Comparison of ENCODE assay signal across 14 cellular contexts in genomic region chr1:184709418-184709817, GRCh38. TPM values are rescaled to one million over a fixed set of nuclear protein-coding genes. Genes with fewer than 3 reads are reported as not detected.
DNase-seq lines count a peak whose midpoint lies in the region; ATAC-seq and TF ChIP-seq lines count a peak whose summit lies in the region.
"Had no signal": no experiment of that assay in that cellular context is flagged by ENCODE, and none has a peak within 500 bp of the region (broad histone marks: within the 10 kb centered on the region; RNA-seq: fewer than 3 reads in every experiment).

No MANE protein-coding gene starts in this region.

- no peak overlapping the region for H3K4me3 ChIP-seq in CD4-positive, CD25-positive, alpha-beta regulatory T cell (ENCODE audit: low read depth, low read length)
- H3K4me3 ChIP-seq in CD8-positive, alpha-beta T cell (ENCODE audit: low read depth, low read length): no peak overlapping the region
- no peak overlapping the region for H3K4me3 ChIP-seq in mucosa of descending colon
- H3K4me3 ChIP-seq: GM12878, GM23248 had no signal

- POLR2A ChIA-PET in CD8-positive, alpha-beta T cell (lab: Charles Lee): no interaction called here

- H3K4me1 ChIP-seq in CD4-positive, CD25-positive, alpha-beta regulatory T cell (ENCODE audit: control insufficient read depth, insufficient read depth, low read length, poor library complexity, severe bottlenecking): no peaks in the 10 kb centered on the region
- no peaks in the 10 kb centered on the region for H3K4me1 ChIP-seq in CD8-positive, alpha-beta T cell (ENCODE audit: insufficient read depth, low read length)
- H3K4me1 ChIP-seq in mucosa of descending colon (ENCODE audit: low read depth): no peaks in the 10 kb centered on the region
- H3K4me1 ChIP-seq: BE2C had no signal

- TF ChIP-seq CTCF in CD8-positive, alpha-beta T cell (IDR thresholded peaks at IDR 0.05): no peak
- TF ChIP-seq CTCF in mucosa of descending colon (IDR thresholded peaks at IDR 0.05) (no peak), natural killer cell (IDR thresholded peaks at IDR 0.05) (no peak)

- H3K4me1 Mint-ChIP-seq in CD4-positive, CD25-positive, alpha-beta regulatory T cell: peaks cover 0 to 23% (median 4%) of the 10 kb centered on the region in 4 donors
- peaks cover 2% of the 10 kb centered on the region for H3K4me1 Mint-ChIP-seq in CD8-positive, alpha-beta T cell (ENCODE audit: low read depth)
- H3K4me1 Mint-ChIP-seq in activated T-helper 17 cell treated with anti-CD3 and anti-CD28 coated beads, Interleukin-2, amount 50 U/mL, for 72 hours: no peaks in the 10 kb centered on the region
- H3K4me1 Mint-ChIP-seq in natural killer cell: no peaks in the 10 kb centered on the region

- ATAC-seq in CD4-positive, CD25-positive, alpha-beta regulatory T cell (ENCODE audit: low read depth in 2 of 2): no peak
- ATAC-seq in CD8-positive, alpha-beta T cell: no peak
- no peak for ATAC-seq in activated T-helper 17 cell treated with anti-CD3 and anti-CD28 coated beads, Interleukin-2, amount 50 U/mL, for 72 hours (replicated peaks)
- ATAC-seq in mucosa of descending colon (peak; percentile 39), natural killer cell (no peak)
- ATAC-seq: GM12878, HCT116 had no signal

- H3K27me3 Mint-ChIP-seq in CD4-positive, CD25-positive, alpha-beta regulatory T cell: no peaks in the 10 kb centered on the region
- H3K27me3 Mint-ChIP-seq in CD8-positive, alpha-beta T cell (ENCODE audit: low read depth): no peaks in the 10 kb centered on the region
- no peaks in the 10 kb centered on the region for H3K27me3 Mint-ChIP-seq in activated T-helper 17 cell treated with anti-CD3 and anti-CD28 coated beads, Interleukin-2, amount 50 U/mL, for 72 hours
- H3K27me3 Mint-ChIP-seq in natural killer cell (ENCODE audit: low read depth in 2 of 2): no peaks in the 10 kb centered on the region

- no peak for DNase-seq in CD4-positive, CD25-positive, alpha-beta regulatory T cell
- DNase-seq in CD8-positive, alpha-beta T cell: no peak
- DNase-seq in mucosa of descending colon (no peak), NCI-H2171 treated with DMSO at 0.1 percent for 48 hours (lab: John Stamatoyannopoulos, UW) (no peak), natural killer cell (no peak), NCI-H187 (lab: John Stamatoyannopoulos, UW) (no peak)
- DNase-seq: BE2C, DMS 273 treated with DMSO at 0.1 percent for 48 hours, GM23248, IMR-90 had no signal

- H3K36me3 Mint-ChIP-seq in CD4-positive, CD25-positive, alpha-beta regulatory T cell: peaks cover 38% of the 10 kb centered on the region
- peaks cover 71% of the 10 kb centered on the region for H3K36me3 Mint-ChIP-seq in CD8-positive, alpha-beta T cell
- peaks cover 99% of the 10 kb centered on the region for H3K36me3 Mint-ChIP-seq in activated T-helper 17 cell treated with anti-CD3 and anti-CD28 coated beads, Interleukin-2, amount 50 U/mL, for 72 hours (ENCODE audit: low read depth)
- H3K36me3 Mint-ChIP-seq in natural killer cell: peaks cover 17% of the 10 kb centered on the region

- no peaks in the 10 kb centered on the region for H3K9me3 ChIP-seq in CD4-positive, CD25-positive, alpha-beta regulatory T cell (ENCODE audit: control insufficient read depth in 2 of 2, low read length in 2 of 2)
- no peaks in the 10 kb centered on the region for H3K9me3 ChIP-seq in CD8-positive, alpha-beta T cell (ENCODE audit: low read length)
- no peaks in the 10 kb centered on the region for H3K9me3 ChIP-seq in mucosa of descending colon
- H3K9me3 ChIP-seq: BE2C had no signal

- no peak overlapping the region for H3K4me3 Mint-ChIP-seq in CD4-positive, CD25-positive, alpha-beta regulatory T cell
- no peak overlapping the region for H3K4me3 Mint-ChIP-seq in CD8-positive, alpha-beta T cell
- H3K4me3 Mint-ChIP-seq in activated T-helper 17 cell treated with anti-CD3 and anti-CD28 coated beads, Interleukin-2, amount 50 U/mL, for 72 hours: no peak overlapping the region
- no peak overlapping the region for H3K4me3 Mint-ChIP-seq in natural killer cell

- no peak overlapping the region for H3K27ac ChIP-seq in CD4-positive, CD25-positive, alpha-beta regulatory T cell (ENCODE audit: insufficient read depth, low read length, poor library complexity, severe bottlenecking)
- no peak overlapping the region for H3K27ac ChIP-seq in CD8-positive, alpha-beta T cell (ENCODE audit: low read depth, low read length)
- H3K27ac ChIP-seq: C4-2B, GM23248 had no signal

- H3K27ac Mint-ChIP-seq in CD4-positive, CD25-positive, alpha-beta regulatory T cell: peak overlapping the region; percentile 11 to 79 (median 14)
- H3K27ac Mint-ChIP-seq in CD8-positive, alpha-beta T cell: peak overlapping the region; percentile 62
- peak overlapping the region; percentile 39 for H3K27ac Mint-ChIP-seq in activated T-helper 17 cell treated with anti-CD3 and anti-CD28 coated beads, Interleukin-2, amount 50 U/mL, for 72 hours
- H3K27ac Mint-ChIP-seq in natural killer cell: no peak overlapping the region

- CTCF ChIA-PET in CD8-positive, alpha-beta T cell (lab: Charles Lee): no interaction called here

- no peaks in the 10 kb centered on the region for H3K27me3 ChIP-seq in CD4-positive, CD25-positive, alpha-beta regulatory T cell (ENCODE audit: control insufficient read depth, insufficient read depth, low read length)
- H3K27me3 ChIP-seq in CD8-positive, alpha-beta T cell (ENCODE audit: insufficient read depth, low read length): no peaks in the 10 kb centered on the region
- H3K27me3 ChIP-seq: BE2C had no signal

- H3K9me3 Mint-ChIP-seq in CD4-positive, CD25-positive, alpha-beta regulatory T cell: no peaks in the 10 kb centered on the region
- no peaks in the 10 kb centered on the region for H3K9me3 Mint-ChIP-seq in CD8-positive, alpha-beta T cell
- no peaks in the 10 kb centered on the region for H3K9me3 Mint-ChIP-seq in activated T-helper 17 cell treated with anti-CD3 and anti-CD28 coated beads, Interleukin-2, amount 50 U/mL, for 72 hours
- H3K9me3 Mint-ChIP-seq in natural killer cell: no peaks in the 10 kb centered on the region

- intact Hi-C loops in CD8-positive, alpha-beta T cell (cut with DNase I, micrococcal nuclease): loop anchor here in 1 of 2 experiments (10.0 kb wide), 1 partner anchor 1635 kb away; no protein-coding TSS in a partner anchor
- intact Hi-C loops in mucosa of descending colon (cut with DNase I, micrococcal nuclease): no loop called here
- intact Hi-C loops in natural killer cell (cut with micrococcal nuclease): no loop called here

- H3K36me3 ChIP-seq in CD4-positive, CD25-positive, alpha-beta regulatory T cell (ENCODE audit: control insufficient read depth, insufficient read depth, low read length): peaks cover 90% of the 10 kb centered on the region
- peaks cover 34% of the 10 kb centered on the region for H3K36me3 ChIP-seq in CD8-positive, alpha-beta T cell (ENCODE audit: insufficient read depth, low read length)
- no peaks in the 10 kb centered on the region for H3K36me3 ChIP-seq in mucosa of descending colon (ENCODE audit: low read depth)

RNA-seq across cellular contexts. Expression of gene EDEM3, which starts 45.2 kb away (rescaled TPM):
- 38.5 TPM for total RNA-seq in CD4-positive, CD25-positive, alpha-beta regulatory T cell
- 10 to 100 TPM; 11.0 to 17.6 (median 15.6) TPM for polyA plus RNA-seq in CD4-positive, CD25-positive, alpha-beta regulatory T cell
- 10 to 100 TPM in 1 of 2 experiments, 1 to 10 TPM in 1; 9.3 to 14.8 TPM for total RNA-seq in CD8-positive, alpha-beta T cell
- total RNA-seq in activated T-helper 17 cell treated with anti-CD3 and anti-CD28 coated beads, Interleukin-2, amount 50 U/mL, for 72 hours: 10 to 100 TPM; 11.7 to 20.4 TPM
- total RNA-seq in mucosa of descending colon (10 to 100 TPM; 32.1 to 66.3 (median 66.0) TPM), natural killer cell (10 to 100 TPM in 2 of 3 donors, 1 to 10 TPM in 1; 8.9 to 15.4 (median 15.1) TPM)

Comparison
In these comparisons a context has a peak if more than half of its experiments do, and no peak if none do; other contexts are left out.
1. H3K27ac Mint-ChIP-seq: peak in CD4-positive, CD25-positive, alpha-beta regulatory T cell (3 of 3), CD8-positive, alpha-beta T cell (single experiment) and activated T-helper 17 cell treated with anti-CD3 and anti-CD28 coated beads, Interleukin-2, amount 50 U/mL, for 72 hours (single experiment); none in natural killer cell (0 of 2).